Comparison of ENCODE assay signal across 2 cellular contexts in genomic region chr2:127529416-127529815, GRCh38. TPM values are rescaled to one million over a fixed set of nuclear protein-coding genes. Genes with fewer than 3 reads are reported as not detected.
"Had no signal": no experiment of that assay in that cellular context is flagged by ENCODE, and none has a peak within 500 bp of the region (broad histone marks: within the 10 kb centered on the region; RNA-seq: fewer than 3 reads in every experiment).

No MANE protein-coding gene starts in this region.

RNA-seq across cellular contexts. Expression of gene MYO7B, which starts 6.1 kb away (rescaled TPM):
- total RNA-seq: natural killer cell treated with Interleukin-12 subunit alpha and Interleukin-12 subunit beta and Interleukin-15 and Interleukin-18, amount 100 ng/mL, for 72 hours; osteocyte had no signal
